Comparison of ENCODE assay signal across 26 cellular contexts in the genomic region with DNA sequence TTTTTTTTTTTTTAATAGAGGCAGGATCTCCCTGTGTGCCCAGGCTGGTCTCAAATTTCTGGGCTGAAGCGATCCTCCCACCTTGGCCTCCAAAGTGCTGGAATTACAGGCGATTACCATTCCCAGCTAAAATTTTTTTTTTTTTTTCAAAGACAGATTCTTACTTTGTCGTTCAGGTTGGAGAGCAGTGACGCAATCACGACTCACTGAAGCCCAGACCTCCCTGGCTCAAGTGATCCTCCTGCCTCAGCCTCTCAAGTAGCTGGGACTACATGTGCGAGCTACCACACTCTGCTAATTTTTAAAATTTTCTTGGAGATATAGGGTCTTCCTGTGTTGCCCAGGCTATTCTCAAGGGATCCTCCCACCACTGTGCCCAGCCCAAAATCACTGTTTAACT. TPM values are rescaled to one million over a fixed set of nuclear protein-coding genes. Genes with fewer than 3 reads are reported as not detected.
DNase-seq lines count a peak whose midpoint lies in the region; ATAC-seq and TF ChIP-seq lines count a peak whose summit lies in the region.
"Had no signal": no experiment of that assay in that cellular context is flagged by ENCODE, and none has a peak within 500 bp of the region (broad histone marks: within the 10 kb centered on the region; RNA-seq: fewer than 3 reads in every experiment).

No MANE protein-coding gene starts in this region.

- DNase-seq in A172 (ENCODE audit: low spot score) (peak; percentile 20), HT1080 (ENCODE audit: low read depth) (peak; percentile 46), amniotic epithelial cell (ENCODE audit: low read depth) (peak; percentile 52), fibroblast of villous mesenchyme (ENCODE audit: low read depth) (peak; percentile 23), NCI-H2107 treated with DMSO at 0.1 percent for 48 hours (lab: John Stamatoyannopoulos, UW; ENCODE audit: unreplicated experiment) (no peak), NCI-H2227 treated with DMSO at 0.1 percent for 48 hours (lab: John Stamatoyannopoulos, UW) (no peak)
- DNase-seq: activated CD4-positive, alpha-beta T cell treated with anti-CD3 and anti-CD28 coated beads for 36 hours; activated naive CD8-positive, alpha-beta T cell treated with anti-CD3 and anti-CD28 coated beads for 36 hours; Calu3; cortex of kidney; foreskin melanocyte; hippocampal formation; lower lobe of right lung; NCI-H1105; NCI-H2107; NCI-H526 treated with DMSO at 0.1 percent for 48 hours; psoas muscle; SIG-M5; spleen; stimulated activated CD4-positive, alpha-beta T cell treated with anti-CD3 and anti-CD28 coated beads, Interleukin-4, amount 100 ng/mL, for 4 hours; T-cell; uterus had no signal

- TF ChIP-seq CTCF in fibroblast of villous mesenchyme (IDR thresholded peaks at IDR 0.05; ENCODE audit: insufficient read depth, low read depth, low read length): no peak

- H3K4me3 ChIP-seq in fibroblast of villous mesenchyme (ENCODE audit: low read depth, low read length): no peak overlapping the region
- H3K4me3 ChIP-seq: BLaER1 treated with 17β-estradiol and CSF1 and Interleukin-3, amounts not matched to agents 10 nM and 100 nM; lower lobe of right lung; psoas muscle; spleen; uterus had no signal

- ATAC-seq in HG03139 (IDR thresholded peaks at IDR 0.05; ENCODE audit: unreplicated experiment) (no peak), GM19351 (IDR thresholded peaks at IDR 0.05; ENCODE audit: unreplicated experiment) (no peak)
- ATAC-seq: activated CD4-positive, alpha-beta T cell treated with anti-CD3 and anti-CD28 coated beads for 36 hours; lower lobe of right lung; psoas muscle; T-cell had no signal

RNA-seq across cellular contexts. Expression of gene MYO6, which starts 58.0 kb away (rescaled TPM):
- 9.4 and 10.0 TPM in 2 replicates for total RNA-seq in A172 (2014; rRNA removed; shearing (Covaris generic))
- total RNA-seq in HT1080 (2014; rRNA removed; shearing (Covaris generic)): 4.7 and 6.4 TPM in 2 replicates
- 8.8 and 12.1 TPM in 2 replicates for polyA plus RNA-seq in HT1080 (2015; cell fraction: cytosol; rRNA removed)
- 57.8 and 59.3 TPM in 2 replicates for polyA plus RNA-seq in HT1080 (2015; cell fraction: nucleus; rRNA removed)
- 14.2 and 15.1 TPM in 2 replicates for total RNA-seq in fibroblast of villous mesenchyme
- total RNA-seq: OCI-LY7 had no signal

Comparison
In these comparisons a context has a peak if more than half of its experiments do, and no peak if none do; other contexts are left out.
1. DNase-seq: peak in A172 (single experiment), HT1080 (single experiment), amniotic epithelial cell (single experiment) and fibroblast of villous mesenchyme (single experiment); none in NCI-H2107 treated with DMSO at 0.1 percent for 48 hours (single experiment) and NCI-H2227 treated with DMSO at 0.1 percent for 48 hours (single experiment).